ENCODE assay signal across 12 cellular contexts in genomic region chr6:82072771-82073170, GRCh38.
A peak's percentile ranks its signal among the peaks of the same experiment; 100 is the strongest.
DNase-seq lines count a peak whose midpoint lies in the region; ATAC-seq and TF ChIP-seq lines count a peak whose summit lies in the region.
"Had no signal": no experiment of that assay in that cellular context is flagged by ENCODE, and none has a peak within 500 bp of the region (broad histone marks: within the 10 kb centered on the region; RNA-seq: fewer than 3 reads in every experiment).

No MANE protein-coding gene starts in this region.

- in situ Hi-C loops in astrocyte of the cerebellum (cut with HindIII; ENCODE audit: low sequenced_read_pairs), result no loop called here
- in situ Hi-C loops in G401 (cut with HindIII; ENCODE audit: low sequenced_read_pairs), result no loop called here

- H3K36me3 ChIP-seq in CD8-positive, alpha-beta T cell (ENCODE audit: insufficient read depth, low read length), result no peaks in the 10 kb centered on the region

- CTCF ChIA-PET in CD8-positive, alpha-beta T cell (lab: Charles Lee), result no interaction called here

- no peak for TF ChIP-seq CTCF in astrocyte of the cerebellum (IDR thresholded peaks at IDR 0.05; ENCODE audit: low read depth, low read length, missing control alignments)
- TF ChIP-seq CTCF in CD8-positive, alpha-beta T cell (IDR thresholded peaks at IDR 0.05), result no peak

- POLR2A ChIA-PET in CD8-positive, alpha-beta T cell (lab: Charles Lee), result no interaction called here

- no peak for ATAC-seq in CD8-positive, alpha-beta T cell

- H3K27me3 Mint-ChIP-seq in CD8-positive, alpha-beta T cell (ENCODE audit: low read depth), result no peaks in the 10 kb centered on the region
- H3K27me3 Mint-ChIP-seq: CD4-positive, alpha-beta memory T cell had no signal

- no peaks in the 10 kb centered on the region for H3K9me3 ChIP-seq in CD8-positive, alpha-beta T cell (ENCODE audit: low read length)

- no peak overlapping the region for H3K4me3 ChIP-seq in astrocyte of the cerebellum (ENCODE audit: low read depth, low read length)
- no peak overlapping the region for H3K4me3 ChIP-seq in CD8-positive, alpha-beta T cell (ENCODE audit: low read depth, low read length)

- DNase-seq in Daoy (ENCODE audit: low read depth) (peak; percentile 89), MV-4-11 (lab: John Stamatoyannopoulos, UW) (peak; percentile 14), astrocyte of the cerebellum (ENCODE audit: low read depth) (peak; percentile 36), kidney tubule cell (ENCODE audit: low spot score) (peak; percentile 90), activated T-cell treated with anti-CD3 and anti-CD28 coated beads for 4 hours (no peak), activated gamma-delta T cell treated with Interleukin-2 at 50 U/mL for 16 hours (no peak), G401 (ENCODE audit: low spot score) (no peak)
- no peak for DNase-seq in CD8-positive, alpha-beta T cell
- DNase-seq: activated CD4-positive, alpha-beta T cell treated with anti-CD3 and anti-CD28 coated beads, Interleukin-2, amount 50 U/mL, for 4 hours; CD4-positive, alpha-beta memory T cell; H7 had no signal

- H3K4me1 Mint-ChIP-seq in CD8-positive, alpha-beta T cell (ENCODE audit: low read depth), result no peaks in the 10 kb centered on the region
- H3K4me1 Mint-ChIP-seq: CD4-positive, alpha-beta memory T cell had no signal

- no peaks in the 10 kb centered on the region for H3K9me3 Mint-ChIP-seq in CD8-positive, alpha-beta T cell
- H3K9me3 Mint-ChIP-seq: CD4-positive, alpha-beta memory T cell; endodermal cell had no signal

- H3K27ac Mint-ChIP-seq in CD8-positive, alpha-beta T cell, result no peak overlapping the region
- H3K27ac Mint-ChIP-seq: CD4-positive, alpha-beta memory T cell; endodermal cell had no signal

- H3K4me3 Mint-ChIP-seq in CD8-positive, alpha-beta T cell, result no peak overlapping the region
- H3K4me3 Mint-ChIP-seq: CD4-positive, alpha-beta memory T cell; endodermal cell had no signal

- intact Hi-C loops in CD8-positive, alpha-beta T cell (cut with DNase I, micrococcal nuclease), result no loop called here

- no peaks in the 10 kb centered on the region for H3K36me3 Mint-ChIP-seq in CD8-positive, alpha-beta T cell
- H3K36me3 Mint-ChIP-seq: CD4-positive, alpha-beta memory T cell had no signal

- no peaks in the 10 kb centered on the region for H3K4me1 ChIP-seq in CD8-positive, alpha-beta T cell (ENCODE audit: insufficient read depth, low read length)

- H3K27me3 ChIP-seq in CD8-positive, alpha-beta T cell (ENCODE audit: insufficient read depth, low read length), result no peaks in the 10 kb centered on the region

- H3K27ac ChIP-seq in CD8-positive, alpha-beta T cell (ENCODE audit: low read depth, low read length), result no peak overlapping the region

Comparison
In these comparisons a context has a peak if more than half of its experiments do, and no peak if none do; other contexts are left out.
1. DNase-seq: peak in Daoy (single experiment), MV-4-11 (single experiment), astrocyte of the cerebellum (single experiment) and kidney tubule cell (single experiment); none in activated T-cell treated with anti-CD3 and anti-CD28 coated beads for 4 hours (single experiment), activated gamma-delta T cell treated with Interleukin-2 at 50 U/mL for 16 hours (single experiment), G401 (single experiment) and CD8-positive, alpha-beta T cell (0 of 7).